In the genomic region with DNA sequence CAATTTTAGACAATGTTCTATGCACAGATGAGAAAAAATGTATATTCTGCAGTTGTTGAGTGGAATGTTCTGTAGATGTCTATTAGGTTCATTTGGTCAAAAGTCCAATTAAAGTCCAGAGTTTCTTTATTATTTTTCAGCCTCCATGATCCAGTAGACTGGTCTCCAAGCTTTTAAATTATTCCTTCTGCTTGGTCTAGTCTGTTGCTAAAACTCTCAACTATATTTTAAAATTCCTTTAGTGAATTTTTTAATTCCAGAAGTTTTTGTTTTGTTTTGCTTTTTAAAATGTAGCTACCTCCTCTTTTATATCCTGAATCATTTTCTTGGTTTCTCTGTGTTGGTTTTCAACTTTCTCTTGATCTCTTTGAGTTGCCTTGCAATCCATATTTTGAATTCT, we compare ENCODE assay signal across 10 cellular contexts. TPM values are rescaled to one million over a fixed set of nuclear protein-coding genes. Genes with fewer than 3 reads are reported as not detected.
"Had no signal": no experiment of that assay in that cellular context is flagged by ENCODE, and none has a peak within 500 bp of the region (broad histone marks: within the 10 kb centered on the region; RNA-seq: fewer than 3 reads in every experiment).

No MANE protein-coding gene starts in this region.

- FAIRE-seq: H54 had no signal

- H3K4me2 ChIP-seq: GM23338, KMS-11 had no signal

- H3K4me3 ChIP-seq: GM23338 had no signal

- ATAC-seq: GM23338 had no signal

- H3K27ac ChIP-seq: HL-60, KMS-11 had no signal

- H3K9ac ChIP-seq: KMS-11 had no signal

- H2AFZ ChIP-seq: GM23338 had no signal

- DNase-seq: H9, HCEC 1CT, HFFc6, IMR-90, KBM-7 had no signal

RNA-seq across cellular contexts. Expression of a gene that starts 24.6 kb away (rescaled TPM):
- total RNA-seq: HT1080 had no signal

RNA-seq across cellular contexts. Expression of a gene that starts 30.5 kb away (rescaled TPM):
- total RNA-seq: HT1080 had no signal
